ENCODE assay signal across 8 cellular contexts in genomic region chr7:82740246-82740848, GRCh38.
DNase-seq lines count a peak whose midpoint lies in the region; TF ChIP-seq lines count a peak whose summit lies in the region.

No MANE protein-coding gene starts in this region.

- H3K27me3 Mint-ChIP-seq in HFFc6 (ENCODE audit: insufficient read depth), result peaks cover 3% of the 10 kb centered on the region; the same call in 1 of the 2 replicates

- DNase-seq in DMS53 treated with DMSO at 0.1 percent for 48 hours (lab: John Stamatoyannopoulos, UW; ENCODE audit: unreplicated experiment) (peak; percentile 56), HFFc6 (peak; percentile 61), NCI-H69 (lab: John Stamatoyannopoulos, UW) (peak; percentile 87), T47D (ENCODE audit: low read depth in 1 of 2, low spot score in 1 of 2) (peak; percentile 14 to 86), mucosa of gallbladder (ENCODE audit: low spot score) (peak; percentile 27), lower leg skin (ENCODE audit: low spot score in 2 of 2) (no peak), retina (no peak), esophagus muscularis mucosa (ENCODE audit: extremely low spot score) (no peak)

- WGBS in lower leg skin, 2 donors, result 37 to 38% methylated on average over 3 of the region's 3 CpGs
- WGBS in esophagus muscularis mucosa, result 32% methylated on average over 3 of the region's 3 CpGs

- no peaks in the 10 kb centered on the region for H3K36me3 Mint-ChIP-seq in HFFc6 (ENCODE audit: low read depth)

- H3K4me1 Mint-ChIP-seq in HFFc6 (ENCODE audit: low read depth), result peaks cover 13% of the 10 kb centered on the region

- H3K9me3 ChIP-seq in esophagus muscularis mucosa, result no peaks in the 10 kb centered on the region

- H3K4me3 ChIP-seq in lower leg skin (ENCODE audit: low read depth, poor library complexity, severe bottlenecking), result no peak overlapping the region
- no peak overlapping the region for H3K4me3 ChIP-seq in esophagus muscularis mucosa

- H3K27ac ChIP-seq in esophagus muscularis mucosa (replicated peaks in 1 of 4), result no peak overlapping the region

- H3K36me3 ChIP-seq in esophagus muscularis mucosa, result no peaks in the 10 kb centered on the region

- TF ChIP-seq CTCF in HFFc6 (IDR thresholded peaks at IDR 0.05) (peak; percentile 90), lower leg skin (IDR thresholded peaks at IDR 0.05) (no peak), esophagus muscularis mucosa (IDR thresholded peaks at IDR 0.05) (peak in 1 of 3 experiments; percentile 13)

- H3K27me3 ChIP-seq in esophagus muscularis mucosa, result no peaks in the 10 kb centered on the region

- no peaks in the 10 kb centered on the region for H3K4me1 ChIP-seq in esophagus muscularis mucosa

- no peak overlapping the region for H3K27ac Mint-ChIP-seq in HFFc6

- no peak for TF ChIP-seq EP300 in esophagus muscularis mucosa (IDR thresholded peaks at IDR 0.05)

- TF ChIP-seq POLR2A in lower leg skin (IDR thresholded peaks at IDR 0.05) (no peak), esophagus muscularis mucosa (IDR thresholded peaks at IDR 0.05; ENCODE audit: low read depth) (no peak)

- H3K4me3 Mint-ChIP-seq in HFFc6, result no peak overlapping the region

- intact Hi-C loops in lower leg skin (cut with DNase I; ENCODE audit: low total_unique reads), result no loop called here
- intact Hi-C loops in esophagus muscularis mucosa (cut with DNase I), result no loop called here

- in situ Hi-C loops in T47D (cut with HindIII; ENCODE audit: low pct_unique_long_range_greater_than_20kb, low sequenced_read_pairs), result no loop called here

- no peaks in the 10 kb centered on the region for H3K9me3 Mint-ChIP-seq in HFFc6

Comparison
In these comparisons a context has a peak if more than half of its experiments do, and no peak if none do; other contexts are left out.
1. DNase-seq: peak in DMS53 treated with DMSO at 0.1 percent for 48 hours (single experiment), HFFc6 (single experiment), NCI-H69 (single experiment), T47D (2 of 2) and mucosa of gallbladder (single experiment); none in lower leg skin (0 of 2), retina (single experiment) and esophagus muscularis mucosa (single experiment).